22 cellular contexts compared by ENCODE assay signal in genomic region chr15:67931861-67932260, GRCh38.
A peak's percentile ranks its signal among the peaks of the same experiment; 100 is the strongest.
DNase-seq lines count a peak whose midpoint lies in the region; ATAC-seq, FAIRE-seq and TF ChIP-seq lines count a peak whose summit lies in the region.
"Had no signal": no experiment of that assay in that cellular context is flagged by ENCODE, and none has a peak within 500 bp of the region (broad histone marks: within the 10 kb centered on the region; RNA-seq: fewer than 3 reads in every experiment).

No MANE protein-coding gene starts in this region.

- CTCF ChIA-PET in A549 (lab: Yijun Ruan, JAX) (interaction anchor here (1.1 kb wide), 1 partner anchor 375 kb away, joined by 3 read pairs; no protein-coding TSS in a partner anchor), mammary epithelial cell (lab: Charles Lee; ENCODE audit: low non-redundant PET) (no interaction called here)

- H3K27me3 ChIP-seq in mammary epithelial cell (ENCODE audit: insufficient read depth, low read length) = no peaks in the 10 kb centered on the region
- H3K27me3 ChIP-seq: right lobe of liver had no signal

- peak in 1 of 2 experiments; percentile 52; a peak in 3 of 6 replicates for ATAC-seq in A549
- ATAC-seq in HG03520 (IDR thresholded peaks at IDR 0.05; ENCODE audit: unreplicated experiment) = no peak
- no peak for ATAC-seq in Right ventricle myocardium superior (ENCODE audit: poor library complexity)
- ATAC-seq: GM12878 had no signal

- TF ChIP-seq EP300 in A549 (IDR thresholded peaks at IDR 0.05) = no peak

- H3K4me3 ChIP-seq in A549 (no peak overlapping the region), mammary epithelial cell (replicated peaks in 1 of 3; ENCODE audit: insufficient read depth in 1 of 3, low read depth in 2 of 3, low read length in 3 of 3) (no peak overlapping the region)
- H3K4me3 ChIP-seq: GM12878, right lobe of liver had no signal

- TF ChIP-seq CTCF in A549 (IDR thresholded peaks at IDR 0.05) = no peak
- no peak for TF ChIP-seq CTCF in mammary epithelial cell (conservative IDR thresholded peaks at IDR 0.05 in 1 of 2, IDR thresholded peaks at IDR 0.05 in 1 of 2; ENCODE audit: extremely low read depth in 1 of 2, insufficient read depth in 1 of 2, low read depth in 1 of 2, low read length in 2 of 2)

- POLR2A ChIA-PET in A549 (lab: Yijun Ruan, JAX) = interaction anchor here (0.6 to 1.0 kb wide), 2 partner anchors 16 to 127 kb away, joined by 4 read pairs; no protein-coding TSS in a partner anchor

- H2AFZ ChIP-seq in mammary epithelial cell (ENCODE audit: low read depth, low read length) = no peak overlapping the region

- DNase-seq in A549 (ENCODE audit: low read depth in 1 of 2, low spot score in 1 of 2) = peak in 1 of 2 experiments; percentile 57
- DNase-seq in LoVo (ENCODE audit: low spot score) = peak; percentile 28
- DNase-seq in mammary epithelial cell = peak; percentile 43
- DNase-seq in kidney glomerular epithelial cell (lab: John Stamatoyannopoulos, UW) = peak; percentile 72
- no peak for DNase-seq in GOT3 (lab: John Stamatoyannopoulos, UW)
- no peak for DNase-seq in SHP77 treated with DMSO at 0.1 percent for 48 hours (lab: John Stamatoyannopoulos, UW)
- no peak for DNase-seq in Right ventricle myocardium superior
- DNase-seq: activated CD4-positive, alpha-beta T cell treated with anti-CD3 and anti-CD28 coated beads for 1 hour; activated naive CD8-positive, alpha-beta T cell treated with anti-CD3 and anti-CD28 coated beads for 36 hours; foreskin melanocyte; hypothalamus; islet precursor cell; Karpas-422; NCI-H1105 treated with DMSO at 0.1 percent for 48 hours; NCI-H2081; NK-92 treated with Interleukin-12 subunit alpha and Interleukin-12 subunit beta, amount 100 ng/mL, for 24 hours; occipital lobe; right lobe of liver had no signal

- H3K4me2 ChIP-seq in A549 (no peak overlapping the region), mammary epithelial cell (ENCODE audit: insufficient read depth, low read depth, low read length) (no peak overlapping the region)

- TF ChIP-seq POLR2A in A549 (IDR thresholded peaks at IDR 0.05; ENCODE audit: low read length) = no peak

- H3K9ac ChIP-seq in mammary epithelial cell (ENCODE audit: insufficient read depth, low read length) = no peak overlapping the region

- no peaks in the 10 kb centered on the region for H4K20me1 ChIP-seq in mammary epithelial cell (ENCODE audit: insufficient read depth, low read length)

- 75% methylated on average over 3 of the region's 3 CpGs for WGBS in A549 (ENCODE audit: missing lambda C conversion rate)
- 90% methylated on average over 2 of the region's 3 CpGs for WGBS in mammary epithelial cell (ENCODE audit: low coverage, missing lambda C conversion rate)

- peak overlapping the region; percentile 4 to 15; a peak in 2 of 6 replicates for H3K27ac ChIP-seq in A549
- no peak overlapping the region for H3K27ac ChIP-seq in mammary epithelial cell (ENCODE audit: insufficient read depth, low read depth, low read length)
- H3K27ac ChIP-seq: right lobe of liver had no signal

- H3K9me3 ChIP-seq in A549 = no peaks in the 10 kb centered on the region
- no peaks in the 10 kb centered on the region for H3K9me3 ChIP-seq in mammary epithelial cell (replicated peaks; ENCODE audit: insufficient read depth, low read length)
- H3K9me3 ChIP-seq: right lobe of liver had no signal

- in situ Hi-C loops in mammary epithelial cell (cut with MboI; ENCODE audit: low sequenced_read_pairs in 2 of 2) = no loop called here

- no peaks in the 10 kb centered on the region for H3K36me3 ChIP-seq in mammary epithelial cell (ENCODE audit: insufficient read depth, low read length)
- H3K36me3 ChIP-seq: right lobe of liver had no signal

- no TSS peak for BruUV-seq in mammary epithelial cell (replicated peaks; lab: Mats Ljungman, UMichigan)

- TF ChIP-seq RAD21 in A549 (conservative IDR thresholded peaks at IDR 0.05 in 1 of 2, IDR thresholded peaks at IDR 0.05 in 1 of 2) = no peak

- intact Hi-C loops in mammary epithelial cell (cut with micrococcal nuclease) = no loop called here
- intact Hi-C loops in Right ventricle myocardium superior (cut with DNase I) = no loop called here

- peaks cover 25% of the 10 kb centered on the region for H3K4me1 ChIP-seq in A549
- peaks cover 3% of the 10 kb centered on the region for H3K4me1 ChIP-seq in mammary epithelial cell (ENCODE audit: insufficient read depth, low read length)

- dilution Hi-C loops in mammary epithelial cell (cut with HindIII; ENCODE audit: low sequenced_read_pairs) = no loop called here

- H3K79me2 ChIP-seq in mammary epithelial cell (ENCODE audit: insufficient read depth, low read length) = no peaks in the 10 kb centered on the region

- FAIRE-seq in A549 (lab: Jason Lieb, UNC) = no peak
- FAIRE-seq: endothelial cell of umbilical vein, GM12878, HTR-8/SVneo had no signal

TF ChIP-seq in A549, 52 proteins besides CTCF, POLR2A, EP300 and RAD21:
- TF ChIP-seq REST (IDR thresholded peaks at IDR 0.05) = no peak
- TF ChIP-seq HMGXB4 (CRISPR knock-in tag; IDR thresholded peaks at IDR 0.05; ENCODE audit: borderline replicate concordance) = no peak
- no peak for TF ChIP-seq CBX2 (IDR thresholded peaks at IDR 0.05; ENCODE audit: borderline replicate concordance, low read depth)
- TF ChIP-seq MAZ (IDR thresholded peaks at IDR 0.05; ENCODE audit: borderline replicate concordance, low read depth, low read length) = no peak
- TF ChIP-seq FOXS1 (CRISPR knock-in tag; IDR thresholded peaks at IDR 0.05) = no peak
- no peak for TF ChIP-seq RNF2 (IDR thresholded peaks at IDR 0.05; ENCODE audit: borderline replicate concordance, low read depth)
- no peak for TF ChIP-seq ATOH8 (CRISPR knock-in tag; IDR thresholded peaks at IDR 0.05; ENCODE audit: low read depth)
- TF ChIP-seq FOSB (CRISPR knock-in tag; IDR thresholded peaks at IDR 0.05) = no peak
- no peak for TF ChIP-seq RFX5 (IDR thresholded peaks at IDR 0.05)
TF ChIP-seq in A549: peak in this region for 0.

Comparison
In these comparisons a context has a peak if more than half of its experiments do, and no peak if none do; other contexts are left out.
1. DNase-seq: peak in LoVo (single experiment), mammary epithelial cell (single experiment) and kidney glomerular epithelial cell (single experiment); none in GOT3 (single experiment), SHP77 treated with DMSO at 0.1 percent for 48 hours (single experiment) and Right ventricle myocardium superior (single experiment).